8 cellular contexts compared by ENCODE assay signal in the genomic region with DNA sequence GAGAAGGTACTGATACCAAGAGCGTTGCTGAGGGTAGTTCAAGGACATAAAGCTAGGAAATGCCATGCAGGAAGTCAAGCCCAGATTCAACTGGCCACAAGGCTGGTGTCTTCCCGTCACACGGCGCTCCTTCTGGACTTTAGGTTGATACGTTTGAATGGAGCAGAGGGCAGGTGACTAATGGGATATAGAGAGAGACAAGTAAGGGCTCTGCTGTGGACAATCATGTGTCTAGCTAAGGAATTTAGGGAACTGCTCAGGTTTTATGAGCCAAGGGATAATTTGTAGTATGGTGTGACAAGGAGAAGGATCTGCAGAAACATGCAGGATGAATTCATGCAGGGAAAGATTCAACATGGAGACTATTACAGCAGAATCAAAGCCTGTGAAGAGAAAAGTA.
"Had no signal": no experiment of that assay in that cellular context is flagged by ENCODE, and none has a peak within 500 bp of the region (broad histone marks: within the 10 kb centered on the region; RNA-seq: fewer than 3 reads in every experiment).

No MANE protein-coding gene starts in this region.

- DNase-seq: GDM1, GF-D8 had no signal

- FAIRE-seq: G401.6, GM12878, GM12891, GM12892, GM18507, GM19239 had no signal

- H3K4me3 ChIP-seq: GM12878 had no signal
